13 cellular contexts compared by ENCODE assay signal in the genomic region with DNA sequence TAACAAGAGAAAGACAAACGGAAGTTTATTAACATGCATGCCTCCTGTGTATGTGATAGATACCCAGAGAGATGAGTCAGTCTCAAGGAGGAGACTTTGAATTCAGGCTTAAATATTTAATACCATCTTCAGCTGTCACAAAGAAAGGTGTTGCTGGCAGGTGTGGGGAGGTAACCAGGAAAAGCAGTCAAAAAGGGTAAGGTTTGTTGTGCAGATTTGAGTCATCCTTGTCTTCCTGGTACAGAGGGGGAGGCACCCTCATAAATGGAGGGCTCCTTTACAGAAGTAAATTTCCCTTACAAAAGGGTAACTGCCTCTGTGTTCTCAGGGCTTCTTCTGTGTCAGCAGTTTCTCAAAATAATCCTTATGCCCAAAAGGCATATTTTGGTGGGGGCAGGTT.
"Had no signal": no experiment of that assay in that cellular context is flagged by ENCODE, and none has a peak within 500 bp of the region (broad histone marks: within the 10 kb centered on the region; RNA-seq: fewer than 3 reads in every experiment).

No MANE protein-coding gene starts in this region.

- H3K4me1 Mint-ChIP-seq: central memory CD8-positive, alpha-beta T cell had no signal

- H3K9me3 Mint-ChIP-seq: activated naive CD4-positive, alpha-beta T cell treated with anti-CD3 and anti-CD28 coated beads, Interleukin-2, amount 50 U/mL, for 72 hours; activated T-cell treated with anti-CD3 and anti-CD28 coated beads, Interleukin-2, amount 50 U/mL, for 24 hours; effector memory CD8-positive, alpha-beta T cell had no signal

- ATAC-seq: activated CD4-positive, CD25-positive, alpha-beta regulatory T cell treated with anti-CD3 and anti-CD28 coated beads, Interleukin-2, amount 50 U/mL, for 24 hours; body of pancreas; effector memory CD8-positive, alpha-beta T cell had no signal

- H3K27ac Mint-ChIP-seq: activated naive CD4-positive, alpha-beta T cell treated with anti-CD3 and anti-CD28 coated beads, Interleukin-2, amount 50 U/mL, for 72 hours; activated T-cell treated with anti-CD3 and anti-CD28 coated beads, Interleukin-2, amount 50 U/mL, for 24 hours; effector memory CD8-positive, alpha-beta T cell had no signal

- H3K9me3 ChIP-seq: body of pancreas, neutrophil, tibial artery, vagina had no signal

- H3K27me3 ChIP-seq: body of pancreas, vagina had no signal

- H3K36me3 Mint-ChIP-seq: activated naive CD4-positive, alpha-beta T cell treated with anti-CD3 and anti-CD28 coated beads, Interleukin-2, amount 50 U/mL, for 72 hours had no signal

- H3K4me3 Mint-ChIP-seq: activated T-cell treated with anti-CD3 and anti-CD28 coated beads, Interleukin-2, amount 50 U/mL, for 24 hours; central memory CD8-positive, alpha-beta T cell; effector memory CD8-positive, alpha-beta T cell had no signal

- H3K4me3 ChIP-seq: body of pancreas, skin epidermis, tibial artery, vagina had no signal

- H3K4me1 ChIP-seq: tibial artery, vagina had no signal

- H3K27ac ChIP-seq: body of pancreas, neutrophil, skin epidermis, tibial artery, vagina had no signal

- H3K36me3 ChIP-seq: neutrophil, tibial artery, vagina had no signal

- DNase-seq: activated effector memory CD4-positive, alpha-beta T cell treated with anti-CD3 and anti-CD28 coated beads, Interleukin-2, amount 50 U/mL, for 16 hours; activated T-cell treated with anti-CD3 and anti-CD28 coated beads, Interleukin-2, amount 50 U/mL, for 24 hours; amniotic stem cell; body of pancreas; effector memory CD8-positive, alpha-beta T cell; hypothalamus; tibial artery had no signal
